Comparison of ENCODE assay signal across 8 cellular contexts in the genomic region with DNA sequence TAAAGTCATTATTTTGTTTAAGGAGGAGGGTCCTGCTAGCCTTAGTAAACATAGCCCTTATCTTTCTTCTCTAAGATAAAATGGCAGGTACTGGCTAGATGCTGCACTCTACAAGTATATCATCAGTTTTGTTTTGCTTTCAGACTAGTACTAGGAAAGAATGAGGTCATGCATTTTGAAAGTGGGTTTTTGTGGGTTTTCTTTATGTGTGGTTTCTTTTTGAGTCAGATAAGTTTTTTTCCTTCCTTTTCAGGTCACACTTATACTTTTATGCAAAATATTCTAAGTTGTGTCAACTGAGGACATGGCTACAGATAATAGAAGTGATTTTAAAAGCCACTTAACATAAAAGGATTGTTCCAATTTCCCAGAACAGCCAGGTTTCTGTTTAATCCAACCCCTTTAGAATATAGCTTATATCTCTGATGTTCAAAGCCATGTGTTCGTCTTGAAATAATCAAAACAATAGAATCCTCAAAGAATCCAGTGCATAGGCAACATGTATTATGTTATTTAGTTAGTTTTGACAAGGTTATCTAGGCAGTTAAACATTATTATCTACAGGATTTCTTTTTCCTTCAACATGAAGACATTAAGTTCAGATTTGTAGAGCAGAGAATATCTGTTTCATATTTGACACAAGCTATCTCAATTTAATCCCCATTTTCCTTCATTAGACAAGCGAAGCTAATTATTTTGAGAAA.
DNase-seq lines count a peak whose midpoint lies in the region; ATAC-seq, FAIRE-seq and TF ChIP-seq lines count a peak whose summit lies in the region.

No MANE protein-coding gene starts in this region.

- no peak overlapping the region for H3K4me3 ChIP-seq in fibroblast of mammary gland (ENCODE audit: control insufficient read depth, low read depth, low read length)
- H3K4me3 ChIP-seq in small intestine (ENCODE audit: low read depth in 1 of 2, low read length in 2 of 2), result no peak overlapping the region

- DNase-seq in GM10248 (ENCODE audit: extremely low spot score), result peak; percentile 57
- DNase-seq in fibroblast of mammary gland (ENCODE audit: low read depth), result peak; percentile 63
- no peak for DNase-seq in NCI-H187 treated with DMSO at 0.1 percent for 48 hours (lab: John Stamatoyannopoulos, UW)
- DNase-seq in small intestine, result no peak
- no peak for DNase-seq in NCI-H128 (lab: John Stamatoyannopoulos, UW; ENCODE audit: unreplicated experiment)
- no peak for DNase-seq in effector CD4-positive, alpha-beta T cell

- FAIRE-seq in small intestine (lab: Jason Lieb, UNC), result no peak

- no peak overlapping the region for H3K27ac ChIP-seq in small intestine (ENCODE audit: low read depth in 1 of 2, low read length in 1 of 2)

- no peaks in the 10 kb centered on the region for H3K27me3 ChIP-seq in small intestine (ENCODE audit: control insufficient read depth in 2 of 2, insufficient read depth in 2 of 2, low read length in 2 of 2)

- no peaks in the 10 kb centered on the region for H3K36me3 ChIP-seq in small intestine (ENCODE audit: control insufficient read depth in 2 of 2, insufficient read depth in 2 of 2, low read length in 2 of 2)

- CTCF ChIA-PET in GM10248 (lab: Yijun Ruan, JAX), result interaction anchor here (1.2 kb wide), 1 partner anchor 15 kb away, joined by 3 read pairs; no protein-coding TSS in a partner anchor

- TF ChIP-seq CTCF in GM10248 (IDR thresholded peaks at IDR 0.05; ENCODE audit: control extremely low read depth, extremely low read depth, low read depth, missing control alignments), result no peak
- no peak for TF ChIP-seq CTCF in fibroblast of mammary gland (conservative IDR thresholded peaks at IDR 0.05; ENCODE audit: control insufficient read depth, insufficient read depth, low read depth, low read length)

- H3K4me1 ChIP-seq in small intestine (ENCODE audit: control insufficient read depth in 2 of 2, insufficient read depth in 1 of 2, low read depth in 1 of 2, low read length in 1 of 2), result no peaks in the 10 kb centered on the region

- POLR2A ChIA-PET in GM10248 (lab: Yijun Ruan, JAX), result no interaction called here

- WGBS in small intestine, 3 donors, result 58 to 70% (median 62%) methylated on average over 2 of the region's 2 CpGs

- H3K9me3 ChIP-seq in small intestine (ENCODE audit: control insufficient read depth, low read depth), result no peaks in the 10 kb centered on the region

- ATAC-seq in GM21423 (IDR thresholded peaks at IDR 0.05; ENCODE audit: unreplicated experiment), result peak; percentile 98
- peak; percentile 97 for ATAC-seq in HG03521 (IDR thresholded peaks at IDR 0.05; ENCODE audit: unreplicated experiment)

Comparison
In these comparisons a context has a peak if more than half of its experiments do, and no peak if none do; other contexts are left out.
1. DNase-seq: peak in GM10248 (single experiment) and fibroblast of mammary gland (single experiment); none in NCI-H187 treated with DMSO at 0.1 percent for 48 hours (single experiment), small intestine (single experiment), NCI-H128 (single experiment) and effector CD4-positive, alpha-beta T cell (single experiment).